In genomic region chr13:46595918-46596315, GRCh38 we compare ENCODE assay signal across 10 cellular contexts. TPM values are rescaled to one million over a fixed set of nuclear protein-coding genes. Genes with fewer than 3 reads are reported as not detected.
DNase-seq lines count a peak whose midpoint lies in the region; TF ChIP-seq lines count a peak whose summit lies in the region.
"Had no signal": no experiment of that assay in that cellular context is flagged by ENCODE, and none has a peak within 500 bp of the region (broad histone marks: within the 10 kb centered on the region; RNA-seq: fewer than 3 reads in every experiment).

No MANE protein-coding gene starts in this region.

- no peaks in the 10 kb centered on the region for H3K9me2 ChIP-seq in Karpas-422 (replicated peaks; ENCODE audit: insufficient read depth, low read length)
- no peaks in the 10 kb centered on the region for H3K9me2 ChIP-seq in SU-DHL-6 (replicated peaks; ENCODE audit: insufficient read depth, low read length)

- no peak overlapping the region for H3K9ac ChIP-seq in Karpas-422 (ENCODE audit: low read length)
- peak overlapping the region; percentile 54 for H3K9ac ChIP-seq in SU-DHL-6 (ENCODE audit: low read length)

- no peak overlapping the region for H3K4me3 ChIP-seq in Karpas-422 (ENCODE audit: low read length)
- H3K4me3 ChIP-seq in SU-DHL-6 (ENCODE audit: insufficient read depth, low read length, poor library complexity, severe bottlenecking) = peak overlapping the region; percentile 18
- H3K4me3 ChIP-seq in transverse colon = no peak overlapping the region

- H2AFZ ChIP-seq in Karpas-422 (ENCODE audit: low read length) = no peak overlapping the region
- H2AFZ ChIP-seq in SU-DHL-6 (ENCODE audit: low read depth, low read length, severe bottlenecking) = no peak overlapping the region

- H3F3A ChIP-seq in SU-DHL-6 (ENCODE audit: insufficient read depth) = peaks cover 63% of the 10 kb centered on the region

- H3K27me3 ChIP-seq in Karpas-422 (ENCODE audit: low read length) (no peaks in the 10 kb centered on the region), SU-DHL-6 (ENCODE audit: low read length) (no peaks in the 10 kb centered on the region), transverse colon (no peaks in the 10 kb centered on the region)

- WGBS in transverse colon (ENCODE audit: low coverage in 1 of 2), 2 donors = 54 to 57% methylated on average over 2 of the region's 2 CpGs

- intact Hi-C loops in transverse colon (cut with DNase I; ENCODE audit: low total_unique reads) = no loop called here

- H3K27ac ChIP-seq in Karpas-422 (ENCODE audit: low read length) (no peak overlapping the region), SU-DHL-6 (ENCODE audit: low read depth, low read length) (peak overlapping the region; percentile 94), transverse colon (peak overlapping the region; percentile 38 to 64 (median 58))

- in situ Hi-C loops in transverse colon (cut with MboI; ENCODE audit: low pct_ligation_motif_present in 1 of 4, low pct_unique_long_range_greater_than_20kb in 1 of 4, low sequenced_read_pairs in 3 of 4) (no loop called here), ACHN (cut with HindIII; ENCODE audit: low pct_ligation_motif_present, low pct_unique_long_range_greater_than_20kb, low sequenced_read_pairs) (no loop called here)

- no peak for TF ChIP-seq CTCF in SU-DHL-6 (IDR thresholded peaks at IDR 0.05; ENCODE audit: insufficient read depth, low read length, poor library complexity, severe bottlenecking)
- TF ChIP-seq CTCF in transverse colon (IDR thresholded peaks at IDR 0.05) = no peak

- H4K20me1 ChIP-seq in Karpas-422 (ENCODE audit: insufficient read depth, low read depth, low read length) (peaks cover 4% of the 10 kb centered on the region; the same call in 1 of the 2 replicates), SU-DHL-6 (ENCODE audit: low read depth, low read length) (peaks cover 12% of the 10 kb centered on the region; the same call in 1 of the 2 replicates)

- DNase-seq in Karpas-422 (no peak), medulla oblongata (ENCODE audit: extremely low spot score) (peak; percentile 41), transverse colon (no peak), GDM1 (lab: John Stamatoyannopoulos, UW) (no peak), LoVo (ENCODE audit: low spot score) (no peak), ACHN (no peak)
- DNase-seq: activated CD4-positive, alpha-beta T cell treated with anti-CD3 and anti-CD28 coated beads, Interleukin-2, amount 50 U/mL, for 48 hours; activated effector memory CD4-positive, alpha-beta T cell treated with anti-CD3 and anti-CD28 coated beads, Interleukin-2, amount 50 U/mL, for 16 hours; NCI-H524 treated with DMSO at 0.1 percent for 48 hours had no signal

- H3K4me2 ChIP-seq in Karpas-422 (ENCODE audit: low read depth, low read length, poor library complexity, severe bottlenecking) (peak overlapping the region; percentile 33), SU-DHL-6 (ENCODE audit: low read depth, low read length, poor library complexity, severe bottlenecking) (peak overlapping the region; percentile 80)

- H3K9me3 ChIP-seq in Karpas-422 (ENCODE audit: low read length) (no peaks in the 10 kb centered on the region), SU-DHL-6 (ENCODE audit: insufficient read depth, low read length) (no peaks in the 10 kb centered on the region), transverse colon (no peaks in the 10 kb centered on the region)

- H3K36me3 ChIP-seq in Karpas-422 (ENCODE audit: insufficient read depth, low read length) (no peaks in the 10 kb centered on the region), SU-DHL-6 (ENCODE audit: low read length) (no peaks in the 10 kb centered on the region), transverse colon (no peaks in the 10 kb centered on the region)

- H3K4me1 ChIP-seq in Karpas-422 (ENCODE audit: low read length) (peaks cover 40% of the 10 kb centered on the region), transverse colon (peaks cover 10 to 84% (median 35%) of the 10 kb centered on the region in 4 donors)

- H3K79me2 ChIP-seq in Karpas-422 (ENCODE audit: low read length) = no peaks in the 10 kb centered on the region
- peaks cover 82% of the 10 kb centered on the region for H3K79me2 ChIP-seq in SU-DHL-6 (ENCODE audit: insufficient read depth, low read length)

- no peak for TF ChIP-seq EP300 in transverse colon (IDR thresholded peaks at IDR 0.05; ENCODE audit: low read depth)

- no peak for TF ChIP-seq POLR2A in transverse colon (IDR thresholded peaks at IDR 0.05)

RNA-seq across cellular contexts. Expression of gene LRCH1, which starts 42.9 kb away (rescaled TPM):
- 0.56 and 1.6 TPM in 2 replicates for total RNA-seq in Karpas-422 (2014; rRNA removed; shearing (Covaris generic); ENCODE audit: low replicate concordance)
- total RNA-seq in transverse colon = 10 to 100 TPM in 3 of 4 donors, 1 to 10 TPM in 1; 5.2 to 30.7 (median 17.1) TPM
